In genomic region chr6:143293526-143293925, GRCh38 we compare ENCODE assay signal across 26 cellular contexts.
DNase-seq lines count a peak whose midpoint lies in the region; ATAC-seq, FAIRE-seq and TF ChIP-seq lines count a peak whose summit lies in the region.
"Had no signal": no experiment of that assay in that cellular context is flagged by ENCODE, and none has a peak within 500 bp of the region (broad histone marks: within the 10 kb centered on the region; RNA-seq: fewer than 3 reads in every experiment).

No MANE protein-coding gene starts in this region.

- no peak overlapping the region for H3K56ac ChIP-seq in H1 (replicated peaks; ENCODE audit: insufficient read length, low read depth, low read length)

- TF ChIP-seq CTCF in mammary epithelial cell (conservative IDR thresholded peaks at IDR 0.05 in 1 of 2, IDR thresholded peaks at IDR 0.05 in 1 of 2; ENCODE audit: extremely low read depth in 1 of 2, insufficient read depth in 1 of 2, low read depth in 1 of 2, low read length in 2 of 2) (no peak), breast epithelium (IDR thresholded peaks at IDR 0.05) (no peak), H1 (IDR thresholded peaks at IDR 0.05; ENCODE audit: control extremely low read depth in 1 of 3, insufficient read depth in 1 of 3, low read depth in 1 of 3, low read length in 3 of 3) (no peak), mucosa of descending colon (IDR thresholded peaks at IDR 0.05) (no peak), glutamatergic neuron (IDR thresholded peaks at IDR 0.05; ENCODE audit: partially characterized antibody, unreplicated experiment) (no peak)

- no peak overlapping the region for H4K5ac ChIP-seq in H1 (ENCODE audit: insufficient read length, low read depth, low read length)

- H4K20me1 ChIP-seq in mammary epithelial cell (ENCODE audit: insufficient read depth, low read length) = no peaks in the 10 kb centered on the region
- H4K20me1 ChIP-seq in H1 (replicated peaks in 1 of 2; ENCODE audit: control insufficient read depth in 1 of 2, insufficient read depth in 2 of 2, low read length in 2 of 2) = no peaks in the 10 kb centered on the region
- H4K20me1 ChIP-seq: BLaER1 treated with 17β-estradiol and CSF1 and Interleukin-3, amounts not matched to agents 10 nM and 100 nM had no signal

- H2BK12ac ChIP-seq in H1 (ENCODE audit: low read depth, low read length) = no peak overlapping the region

- H2BK120ac ChIP-seq in H1 (replicated peaks; ENCODE audit: low read depth, low read length) = no peak overlapping the region

- H3K27me3 ChIP-seq in mammary epithelial cell (ENCODE audit: insufficient read depth, low read length) (no peaks in the 10 kb centered on the region), breast epithelium (no peaks in the 10 kb centered on the region), H1 (replicated peaks in 1 of 4; ENCODE audit: control insufficient read depth in 3 of 4, extremely low read depth in 1 of 4, insufficient read depth in 3 of 4, low read length in 3 of 4) (no peaks in the 10 kb centered on the region)
- H3K27me3 ChIP-seq: BE2C; BLaER1 treated with 17β-estradiol and CSF1 and Interleukin-3, amounts not matched to agents 10 nM and 100 nM had no signal

- no peaks in the 10 kb centered on the region for H3K4me1 ChIP-seq in mammary epithelial cell (ENCODE audit: insufficient read depth, low read length)
- H3K4me1 ChIP-seq in breast epithelium = no peaks in the 10 kb centered on the region
- H3K4me1 ChIP-seq in H1 (replicated peaks in 1 of 4; ENCODE audit: control insufficient read depth in 3 of 4, insufficient read depth in 4 of 4, low read length in 3 of 4) = peaks cover 0 to 10% (median 0%) of the 10 kb centered on the region in 4 experiments; a peak in 2 of 7 replicates
- H3K4me1 ChIP-seq in mucosa of descending colon (ENCODE audit: low read depth) = no peaks in the 10 kb centered on the region
- H3K4me1 ChIP-seq: BE2C; BLaER1 treated with 17β-estradiol and CSF1 and Interleukin-3, amounts not matched to agents 10 nM and 100 nM had no signal

- no peak for TF ChIP-seq EP300 in H1 (IDR thresholded peaks at IDR 0.05; ENCODE audit: borderline replicate concordance in 1 of 2, low read depth in 2 of 2, low read length in 2 of 2)

- H3K9me3 ChIP-seq in mammary epithelial cell (replicated peaks; ENCODE audit: insufficient read depth, low read length) = no peaks in the 10 kb centered on the region
- H3K9me3 ChIP-seq in breast epithelium = no peaks in the 10 kb centered on the region
- H3K9me3 ChIP-seq in H1 (ENCODE audit: insufficient read depth in 2 of 2, low read depth in 1 of 2, low read length in 1 of 2) = peaks cover 0 to 3% of the 10 kb centered on the region in 2 experiments; a peak in 1 of 4 replicates
- H3K9me3 ChIP-seq in mucosa of descending colon = no peaks in the 10 kb centered on the region
- H3K9me3 ChIP-seq: BE2C; BLaER1 treated with 17β-estradiol and CSF1 and Interleukin-3, amounts not matched to agents 10 nM and 100 nM had no signal

- TF ChIP-seq RAD21 in H1 (IDR thresholded peaks at IDR 0.05 in 1 of 2, conservative IDR thresholded peaks at IDR 0.05 in 1 of 2; ENCODE audit: low read depth in 2 of 2, low read length in 2 of 2) = no peak

- H3K27ac Mint-ChIP-seq in glutamatergic neuron (ENCODE audit: unreplicated experiment) = no peak overlapping the region
- H3K27ac Mint-ChIP-seq: CD14-positive monocyte; CD4-positive, alpha-beta T cell; CD8-positive, alpha-beta memory T cell; H9 had no signal

- H2AK5ac ChIP-seq in H1 (ENCODE audit: low read depth, low read length) = no peak overlapping the region

- BruUV-seq in mammary epithelial cell (replicated peaks; lab: Mats Ljungman, UMichigan) = no TSS peak

- H3K27me3 Mint-ChIP-seq in glutamatergic neuron (ENCODE audit: unreplicated experiment) = no peaks in the 10 kb centered on the region
- H3K27me3 Mint-ChIP-seq: CD4-positive, alpha-beta T cell had no signal

- intact Hi-C loops in mammary epithelial cell (cut with micrococcal nuclease) = no loop called here
- intact Hi-C loops in breast epithelium (cut with DNase I; ENCODE audit: low total_unique reads) = no loop called here
- intact Hi-C loops in mucosa of descending colon (cut with DNase I, micrococcal nuclease) = no loop called here

- no peaks in the 10 kb centered on the region; the same call in 1 of the 2 replicates for H3K23me2 ChIP-seq in H1 (ENCODE audit: low read depth, low read length)

- in situ Hi-C loops in mammary epithelial cell (cut with MboI; ENCODE audit: low sequenced_read_pairs in 2 of 2) = no loop called here

- H4K91ac ChIP-seq in H1 (replicated peaks; ENCODE audit: insufficient read length, low read length) = peak overlapping the region; percentile 39

- H3K27ac ChIP-seq in mammary epithelial cell (ENCODE audit: insufficient read depth, low read depth, low read length) (no peak overlapping the region), breast epithelium (no peak overlapping the region), H1 (ENCODE audit: low read depth, low read length) (no peak overlapping the region)
- H3K27ac ChIP-seq: 22Rv1; BLaER1 treated with 17β-estradiol and CSF1 and Interleukin-3, amounts not matched to agents 10 nM and 100 nM; GM23248 had no signal

- peak; percentile 21 for DNase-seq in mammary epithelial cell
- no peak for DNase-seq in breast epithelium (ENCODE audit: low spot score in 2 of 2)
- no peak for DNase-seq in H1 (ENCODE audit: low read depth in 1 of 2, low spot score in 2 of 2)
- no peak for DNase-seq in mucosa of descending colon
- DNase-seq in SHP77 treated with DMSO at 0.1 percent for 48 hours (lab: John Stamatoyannopoulos, UW) = no peak
- DNase-seq in glutamatergic neuron = no peak
- DNase-seq in activated CD4-positive, alpha-beta T cell treated with anti-CD3 and anti-CD28 coated beads, Interleukin-2, amount 50 U/mL, for 4 hours = no peak
- DNase-seq: AML-193; BE2C; CD4-positive, alpha-beta T cell; CD8-positive, alpha-beta memory T cell; DMS 273 treated with DMSO at 0.1 percent for 48 hours; DMS79; EL; GF-D8; GM23248; H9 had no signal

- no peak overlapping the region for H3K14ac ChIP-seq in H1 (ENCODE audit: insufficient read length)

- no peaks in the 10 kb centered on the region for H3K79me1 ChIP-seq in H1 (ENCODE audit: low read depth, low read length)

- dilution Hi-C loops in mammary epithelial cell (cut with HindIII; ENCODE audit: low sequenced_read_pairs) = no loop called here

- H2BK20ac ChIP-seq in H1 (ENCODE audit: low read length) = no peak overlapping the region

- no peaks in the 10 kb centered on the region for H3K36me3 Mint-ChIP-seq in glutamatergic neuron (ENCODE audit: unreplicated experiment)
- H3K36me3 Mint-ChIP-seq: CD14-positive monocyte had no signal

- H3K4me3 Mint-ChIP-seq in glutamatergic neuron (ENCODE audit: unreplicated experiment) = no peak overlapping the region
- H3K4me3 Mint-ChIP-seq: CD14-positive monocyte; CD4-positive, alpha-beta T cell; CD8-positive, alpha-beta memory T cell; H9 had no signal

- no peak overlapping the region for H3K4ac ChIP-seq in H1 (replicated peaks; ENCODE audit: insufficient read length, low read depth, low read length)

- H3K36me3 ChIP-seq in mammary epithelial cell (ENCODE audit: insufficient read depth, low read length) (no peaks in the 10 kb centered on the region), breast epithelium (no peaks in the 10 kb centered on the region), H1 (ENCODE audit: control insufficient read depth in 2 of 4, insufficient read depth in 4 of 4, low read length in 3 of 4) (no peaks in the 10 kb centered on the region), mucosa of descending colon (ENCODE audit: low read depth) (no peaks in the 10 kb centered on the region)
- H3K36me3 ChIP-seq: BE2C; BLaER1 treated with 17β-estradiol and CSF1 and Interleukin-3, amounts not matched to agents 10 nM and 100 nM had no signal

- no peak overlapping the region for H2BK15ac ChIP-seq in H1 (ENCODE audit: low read length)

- CTCF ChIA-PET in mammary epithelial cell (lab: Charles Lee; ENCODE audit: low non-redundant PET) (no interaction called here), H1 (lab: Charles Lee; ENCODE audit: partially characterized antibody) (interaction anchor here (0.7 to 2.5 kb wide), 2 partner anchors 14 to 378 kb away, joined by 4 to 7 read pairs; no protein-coding TSS in a partner anchor)

- no peak overlapping the region for H3K23ac ChIP-seq in H1 (ENCODE audit: insufficient read length)

- no peaks in the 10 kb centered on the region for H3K4me1 Mint-ChIP-seq in glutamatergic neuron (ENCODE audit: low read depth, unreplicated experiment)
- H3K4me1 Mint-ChIP-seq: CD14-positive monocyte; CD8-positive, alpha-beta memory T cell had no signal

- H3K9ac ChIP-seq in mammary epithelial cell (ENCODE audit: insufficient read depth, low read length) (no peak overlapping the region), H1 (replicated peaks in 1 of 4; ENCODE audit: extremely low read depth in 1 of 4, low read depth in 3 of 4, low read length in 3 of 4) (no peak overlapping the region)
- H3K9ac ChIP-seq: BLaER1 treated with 17β-estradiol and CSF1 and Interleukin-3, amounts not matched to agents 10 nM and 100 nM; GM23248 had no signal

- H2AFZ ChIP-seq in mammary epithelial cell (ENCODE audit: low read depth, low read length) (no peak overlapping the region), H1 (ENCODE audit: low read length) (no peak overlapping the region)
- H2AFZ ChIP-seq: GM23248 had no signal

- no peak overlapping the region for H4K8ac ChIP-seq in H1 (ENCODE audit: extremely low read depth, insufficient read depth, low read length)

- no peak overlapping the region for H2BK5ac ChIP-seq in H1 (ENCODE audit: low read depth, low read length)

- TF ChIP-seq POLR2A in breast epithelium (IDR thresholded peaks at IDR 0.05) = no peak
- no peak for TF ChIP-seq POLR2A in H1 (IDR thresholded peaks at IDR 0.05; ENCODE audit: control extremely low read depth in 1 of 2, low read depth in 2 of 2, low read length in 2 of 2)

- peak; percentile 25 for ATAC-seq in mucosa of descending colon
- ATAC-seq in GM19351 (IDR thresholded peaks at IDR 0.05; ENCODE audit: unreplicated experiment) = no peak
- ATAC-seq: HCT116 had no signal

- POLR2A ChIA-PET in H1 (lab: Charles Lee; ENCODE audit: partially characterized antibody) = no interaction called here

- no peak overlapping the region for H3K18ac ChIP-seq in H1 (ENCODE audit: extremely low read depth, low read length)

- H3K9me3 Mint-ChIP-seq in glutamatergic neuron (ENCODE audit: unreplicated experiment) = no peaks in the 10 kb centered on the region
- H3K9me3 Mint-ChIP-seq: CD4-positive, alpha-beta T cell; CD8-positive, alpha-beta memory T cell; H9 had no signal

- H3K79me2 ChIP-seq in mammary epithelial cell (ENCODE audit: insufficient read depth, low read length) = no peaks in the 10 kb centered on the region
- H3K79me2 ChIP-seq in H1 (ENCODE audit: control insufficient read depth in 1 of 2, insufficient read depth in 2 of 2, low read length in 2 of 2) = no peaks in the 10 kb centered on the region

- H3K4me2 ChIP-seq in mammary epithelial cell (ENCODE audit: insufficient read depth, low read depth, low read length) = no peak overlapping the region
- no peak overlapping the region for H3K4me2 ChIP-seq in H1 (ENCODE audit: insufficient read depth in 1 of 2, low read depth in 2 of 2, low read length in 2 of 2)
- H3K4me2 ChIP-seq: BLaER1 treated with 17β-estradiol and CSF1 and Interleukin-3, amounts not matched to agents 10 nM and 100 nM had no signal

- no peak overlapping the region for H3K4me3 ChIP-seq in mammary epithelial cell (replicated peaks in 1 of 3; ENCODE audit: insufficient read depth in 1 of 3, low read depth in 2 of 3, low read length in 3 of 3)
- H3K4me3 ChIP-seq in breast epithelium = no peak overlapping the region
- H3K4me3 ChIP-seq in H1 (ENCODE audit: extremely low read depth in 1 of 4, insufficient read depth in 2 of 4, low read depth in 3 of 4, low read length in 4 of 4) = no peak overlapping the region
- no peak overlapping the region for H3K4me3 ChIP-seq in mucosa of descending colon
- H3K4me3 ChIP-seq: BLaER1 treated with 17β-estradiol and CSF1 and Interleukin-3, amounts not matched to agents 10 nM and 100 nM; GM23248 had no signal

- no peak for FAIRE-seq in H1 (lab: Jason Lieb, UNC)
- FAIRE-seq: A204.1, D721Med, GM12891, GM18507 had no signal
